Comparison of ENCODE assay signal across 1 cellular context in the genomic region with DNA sequence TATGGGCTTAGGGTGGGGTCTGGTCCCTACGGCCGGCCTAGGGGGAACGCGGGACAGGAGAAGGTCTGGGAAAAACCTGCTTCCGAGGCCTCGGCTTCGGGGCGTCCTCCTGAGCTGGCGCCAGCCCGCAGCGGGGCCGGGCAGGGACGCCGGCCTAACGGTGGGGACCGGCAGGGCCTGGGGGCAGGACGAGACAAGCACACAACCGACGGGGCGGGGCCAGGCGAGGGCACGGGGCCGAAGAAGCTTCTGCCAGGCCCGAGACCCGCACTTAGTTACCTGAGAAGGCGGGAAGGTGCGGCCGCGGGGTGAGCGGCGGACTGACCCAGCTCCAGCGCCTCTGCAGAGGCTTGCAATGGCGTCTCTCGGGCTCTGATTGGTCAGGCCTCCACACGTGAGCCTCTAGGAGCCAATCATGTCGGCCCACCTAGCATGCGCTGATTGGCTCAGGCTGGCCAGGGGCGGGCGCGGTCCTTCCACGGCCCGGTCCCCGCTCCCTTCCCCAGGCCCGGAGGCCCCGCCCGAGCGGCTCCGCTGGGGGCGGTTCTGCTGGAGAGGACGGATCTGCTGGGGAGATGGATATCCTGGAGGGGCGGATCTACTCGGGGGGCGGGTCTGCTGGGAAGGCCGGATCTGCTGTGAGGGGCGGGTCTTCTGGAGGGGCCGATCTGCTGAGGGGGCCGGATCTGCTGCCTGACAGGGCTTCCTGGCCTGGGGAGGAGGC.
A peak's percentile ranks its signal among the peaks of the same experiment; 100 is the strongest.
TF ChIP-seq lines count a peak whose summit lies in the region.

No MANE protein-coding gene starts in this region.

TF ChIP-seq in HepG2, 621 proteins besides CTCF, POLR2A, EP300 and RAD21 (continued from another document and continues in another):
- TF ChIP-seq ATAD3A (CRISPR knock-in tag; IDR thresholded peaks at IDR 0.05) (no peak), ZFP41 (CRISPR knock-in tag; IDR thresholded peaks at IDR 0.05; ENCODE audit: borderline replicate concordance) (no peak), MATR3 (CRISPR knock-in tag; IDR thresholded peaks at IDR 0.05) (no peak), POLR2G (IDR thresholded peaks at IDR 0.05; ENCODE audit: low read depth, low read length) (peak; percentile 92), ZNF430 (CRISPR knock-in tag; IDR thresholded peaks at IDR 0.05) (peak; percentile 89), ZMYM2 (CRISPR knock-in tag; IDR thresholded peaks at IDR 0.05) (no peak), TOE1 (CRISPR knock-in tag; IDR thresholded peaks at IDR 0.05) (no peak), ZNF563 (CRISPR knock-in tag; IDR thresholded peaks at IDR 0.05) (peak; percentile 30; the same call in 1 of the 2 replicates), ZNF446 (CRISPR knock-in tag; IDR thresholded peaks at IDR 0.05) (no peak), MXI1 (IDR thresholded peaks at IDR 0.05; ENCODE audit: borderline replicate concordance, low read depth, low read length) (peak; percentile 48; the same call in 1 of the 3 replicates), SMAD9 (CRISPR knock-in tag; IDR thresholded peaks at IDR 0.05) (no peak), SMYD3 (CRISPR knock-in tag; IDR thresholded peaks at IDR 0.05) (no peak; the same call in 1 of the 2 replicates), NR2F1 (CRISPR knock-in tag; IDR thresholded peaks at IDR 0.05) (no peak), ZNF432 (CRISPR knock-in tag; IDR thresholded peaks at IDR 0.05; ENCODE audit: borderline replicate concordance) (no peak), ZNF335 (CRISPR knock-in tag; IDR thresholded peaks at IDR 0.05) (no peak), BCL6 (CRISPR knock-in tag; IDR thresholded peaks at IDR 0.05) (peak; percentile 24; the same call in 1 of the 2 replicates), ZNF644 (CRISPR knock-in tag; IDR thresholded peaks at IDR 0.05; ENCODE audit: low read depth) (no peak), ZNF292 (CRISPR knock-in tag; IDR thresholded peaks at IDR 0.05; ENCODE audit: borderline replicate concordance, low read depth) (no peak), NFKB2 (CRISPR knock-in tag; IDR thresholded peaks at IDR 0.05; ENCODE audit: borderline replicate concordance) (0 out of 2 replicates have a peak, but pooled peaks have one; percentile 19), NPAS2 (CRISPR knock-in tag; IDR thresholded peaks at IDR 0.05; ENCODE audit: borderline replicate concordance) (no peak), PHF5A (CRISPR knock-in tag; IDR thresholded peaks at IDR 0.05; ENCODE audit: low read depth, unreplicated experiment) (no peak), ZNF724P (CRISPR knock-in tag; IDR thresholded peaks at IDR 0.05; ENCODE audit: borderline replicate concordance) (no peak), SMC3 (IDR thresholded peaks at IDR 0.05; ENCODE audit: low read length) (no peak), ZNF34 (CRISPR knock-in tag; IDR thresholded peaks at IDR 0.05; ENCODE audit: borderline replicate concordance) (no peak), ZNF496 (CRISPR knock-in tag; IDR thresholded peaks at IDR 0.05; ENCODE audit: insufficient replicate concordance) (no peak), EZH2 (conservative IDR thresholded peaks at IDR 0.05; ENCODE audit: low read depth, low read length) (no peak), ATF7 (IDR thresholded peaks at IDR 0.05) (no peak), ATF7 (CRISPR knock-in tag; IDR thresholded peaks at IDR 0.05) (no peak; the same call in 1 of the 2 replicates), ZNF570 (CRISPR knock-in tag; IDR thresholded peaks at IDR 0.05; ENCODE audit: borderline replicate concordance) (no peak), ZBTB1 (CRISPR knock-in tag; IDR thresholded peaks at IDR 0.05; ENCODE audit: borderline replicate concordance) (no peak)
- TF ChIP-seq, protein P1, sequence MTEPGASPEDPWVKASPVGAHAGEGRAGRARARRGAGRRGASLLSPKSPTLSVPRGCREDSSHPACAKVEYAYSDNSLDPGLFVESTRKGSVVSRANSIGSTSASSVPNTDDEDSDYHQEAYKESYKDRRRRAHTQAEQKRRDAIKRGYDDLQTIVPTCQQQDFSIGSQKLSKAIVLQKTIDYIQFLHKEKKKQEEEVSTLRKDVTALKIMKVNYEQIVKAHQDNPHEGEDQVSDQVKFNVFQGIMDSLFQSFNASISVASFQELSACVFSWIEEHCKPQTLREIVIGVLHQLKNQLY (CRISPR knock-in tag; IDR thresholded peaks at IDR 0.05) = no peak
- TF ChIP-seq, protein P2, sequence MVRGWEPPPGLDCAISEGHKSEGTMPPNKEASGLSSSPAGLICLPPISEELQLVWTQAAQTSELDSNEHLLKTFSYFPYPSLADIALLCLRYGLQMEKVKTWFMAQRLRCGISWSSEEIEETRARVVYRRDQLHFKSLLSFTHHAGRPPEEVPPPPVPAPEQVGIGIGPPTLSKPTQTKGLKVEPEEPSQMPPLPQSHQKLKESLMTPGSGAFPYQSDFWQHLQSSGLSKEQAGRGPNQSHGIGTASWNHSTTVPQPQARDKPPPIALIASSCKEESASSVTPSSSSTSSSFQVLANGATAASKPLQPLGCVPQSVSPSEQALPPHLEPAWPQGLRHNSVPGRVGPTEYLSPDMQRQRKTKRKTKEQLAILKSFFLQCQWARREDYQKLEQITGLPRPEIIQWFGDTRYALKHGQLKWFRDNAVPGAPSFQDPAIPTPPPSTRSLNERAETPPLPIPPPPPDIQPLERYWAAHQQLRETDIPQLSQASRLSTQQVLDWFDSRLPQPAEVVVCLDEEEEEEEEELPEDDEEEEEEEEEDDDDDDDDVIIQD (CRISPR knock-in tag; IDR thresholded peaks at IDR 0.05; ENCODE audit: low read depth) = no peak
- TF ChIP-seq, protein P3, sequence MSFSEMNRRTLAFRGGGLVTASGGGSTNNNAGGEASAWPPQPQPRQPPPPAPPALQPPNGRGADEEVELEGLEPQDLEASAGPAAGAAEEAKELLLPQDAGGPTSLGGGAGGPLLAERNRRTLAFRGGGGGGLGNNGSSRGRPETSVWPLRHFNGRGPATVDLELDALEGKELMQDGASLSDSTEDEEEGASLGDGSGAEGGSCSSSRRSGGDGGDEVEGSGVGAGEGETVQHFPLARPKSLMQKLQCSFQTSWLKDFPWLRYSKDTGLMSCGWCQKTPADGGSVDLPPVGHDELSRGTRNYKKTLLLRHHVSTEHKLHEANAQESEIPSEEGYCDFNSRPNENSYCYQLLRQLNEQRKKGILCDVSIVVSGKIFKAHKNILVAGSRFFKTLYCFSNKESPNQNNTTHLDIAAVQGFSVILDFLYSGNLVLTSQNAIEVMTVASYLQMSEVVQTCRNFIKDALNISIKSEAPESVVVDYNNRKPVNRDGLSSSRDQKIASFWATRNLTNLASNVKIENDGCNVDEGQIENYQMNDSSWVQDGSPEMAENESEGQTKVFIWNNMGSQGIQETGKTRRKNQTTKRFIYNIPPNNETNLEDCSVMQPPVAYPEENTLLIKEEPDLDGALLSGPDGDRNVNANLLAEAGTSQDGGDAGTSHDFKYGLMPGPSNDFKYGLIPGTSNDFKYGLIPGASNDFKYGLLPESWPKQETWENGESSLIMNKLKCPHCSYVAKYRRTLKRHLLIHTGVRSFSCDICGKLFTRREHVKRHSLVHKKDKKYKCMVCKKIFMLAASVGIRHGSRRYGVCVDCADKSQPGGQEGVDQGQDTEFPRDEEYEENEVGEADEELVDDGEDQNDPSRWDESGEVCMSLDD (CRISPR knock-in tag; IDR thresholded peaks at IDR 0.05; ENCODE audit: borderline replicate concordance) = no peak
- TF ChIP-seq, protein P4, sequence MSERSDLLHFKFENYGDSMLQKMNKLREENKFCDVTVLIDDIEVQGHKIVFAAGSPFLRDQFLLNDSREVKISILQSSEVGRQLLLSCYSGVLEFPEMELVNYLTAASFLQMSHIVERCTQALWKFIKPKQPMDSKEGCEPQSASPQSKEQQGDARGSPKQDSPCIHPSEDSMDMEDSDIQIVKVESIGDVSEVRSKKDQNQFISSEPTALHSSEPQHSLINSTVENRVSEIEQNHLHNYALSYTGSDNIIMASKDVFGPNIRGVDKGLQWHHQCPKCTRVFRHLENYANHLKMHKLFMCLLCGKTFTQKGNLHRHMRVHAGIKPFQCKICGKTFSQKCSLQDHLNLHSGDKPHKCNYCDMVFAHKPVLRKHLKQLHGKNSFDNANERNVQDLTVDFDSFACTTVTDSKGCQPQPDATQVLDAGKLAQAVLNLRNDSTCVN (CRISPR knock-in tag; IDR thresholded peaks at IDR 0.05; ENCODE audit: borderline replicate concordance) = no peak; the same call in 1 of the 2 replicates
- TF ChIP-seq, protein P5, sequence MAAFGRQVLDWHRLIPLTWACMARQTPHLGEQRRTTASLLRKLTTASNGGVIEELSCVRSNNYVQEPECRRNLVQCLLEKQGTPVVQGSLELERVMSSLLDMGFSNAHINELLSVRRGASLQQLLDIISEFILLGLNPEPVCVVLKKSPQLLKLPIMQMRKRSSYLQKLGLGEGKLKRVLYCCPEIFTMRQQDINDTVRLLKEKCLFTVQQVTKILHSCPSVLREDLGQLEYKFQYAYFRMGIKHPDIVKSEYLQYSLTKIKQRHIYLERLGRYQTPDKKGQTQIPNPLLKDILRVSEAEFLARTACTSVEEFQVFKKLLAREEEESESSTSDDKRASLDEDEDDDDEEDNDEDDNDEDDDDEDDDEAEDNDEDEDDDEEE (CRISPR knock-in tag; IDR thresholded peaks at IDR 0.05) = peak; percentile 0
- TF ChIP-seq, protein P6, sequence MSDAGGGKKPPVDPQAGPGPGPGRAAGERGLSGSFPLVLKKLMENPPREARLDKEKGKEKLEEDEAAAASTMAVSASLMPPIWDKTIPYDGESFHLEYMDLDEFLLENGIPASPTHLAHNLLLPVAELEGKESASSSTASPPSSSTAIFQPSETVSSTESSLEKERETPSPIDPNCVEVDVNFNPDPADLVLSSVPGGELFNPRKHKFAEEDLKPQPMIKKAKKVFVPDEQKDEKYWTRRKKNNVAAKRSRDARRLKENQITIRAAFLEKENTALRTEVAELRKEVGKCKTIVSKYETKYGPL (CRISPR knock-in tag; IDR thresholded peaks at IDR 0.05) = peak; percentile 73
- TF ChIP-seq, protein P7, sequence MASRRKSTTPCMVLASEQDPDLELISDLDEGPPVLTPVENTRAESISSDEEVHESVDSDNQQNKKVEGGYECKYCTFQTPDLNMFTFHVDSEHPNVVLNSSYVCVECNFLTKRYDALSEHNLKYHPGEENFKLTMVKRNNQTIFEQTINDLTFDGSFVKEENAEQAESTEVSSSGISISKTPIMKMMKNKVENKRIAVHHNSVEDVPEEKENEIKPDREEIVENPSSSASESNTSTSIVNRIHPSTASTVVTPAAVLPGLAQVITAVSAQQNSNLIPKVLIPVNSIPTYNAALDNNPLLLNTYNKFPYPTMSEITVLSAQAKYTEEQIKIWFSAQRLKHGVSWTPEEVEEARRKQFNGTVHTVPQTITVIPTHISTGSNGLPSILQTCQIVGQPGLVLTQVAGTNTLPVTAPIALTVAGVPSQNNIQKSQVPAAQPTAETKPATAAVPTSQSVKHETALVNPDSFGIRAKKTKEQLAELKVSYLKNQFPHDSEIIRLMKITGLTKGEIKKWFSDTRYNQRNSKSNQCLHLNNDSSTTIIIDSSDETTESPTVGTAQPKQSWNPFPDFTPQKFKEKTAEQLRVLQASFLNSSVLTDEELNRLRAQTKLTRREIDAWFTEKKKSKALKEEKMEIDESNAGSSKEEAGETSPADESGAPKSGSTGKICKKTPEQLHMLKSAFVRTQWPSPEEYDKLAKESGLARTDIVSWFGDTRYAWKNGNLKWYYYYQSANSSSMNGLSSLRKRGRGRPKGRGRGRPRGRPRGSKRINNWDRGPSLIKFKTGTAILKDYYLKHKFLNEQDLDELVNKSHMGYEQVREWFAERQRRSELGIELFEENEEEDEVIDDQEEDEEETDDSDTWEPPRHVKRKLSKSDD (CRISPR knock-in tag; IDR thresholded peaks at IDR 0.05; ENCODE audit: low read depth) = peak; percentile 56; the same call in 1 of the 2 replicates
- TF ChIP-seq, protein P8, sequence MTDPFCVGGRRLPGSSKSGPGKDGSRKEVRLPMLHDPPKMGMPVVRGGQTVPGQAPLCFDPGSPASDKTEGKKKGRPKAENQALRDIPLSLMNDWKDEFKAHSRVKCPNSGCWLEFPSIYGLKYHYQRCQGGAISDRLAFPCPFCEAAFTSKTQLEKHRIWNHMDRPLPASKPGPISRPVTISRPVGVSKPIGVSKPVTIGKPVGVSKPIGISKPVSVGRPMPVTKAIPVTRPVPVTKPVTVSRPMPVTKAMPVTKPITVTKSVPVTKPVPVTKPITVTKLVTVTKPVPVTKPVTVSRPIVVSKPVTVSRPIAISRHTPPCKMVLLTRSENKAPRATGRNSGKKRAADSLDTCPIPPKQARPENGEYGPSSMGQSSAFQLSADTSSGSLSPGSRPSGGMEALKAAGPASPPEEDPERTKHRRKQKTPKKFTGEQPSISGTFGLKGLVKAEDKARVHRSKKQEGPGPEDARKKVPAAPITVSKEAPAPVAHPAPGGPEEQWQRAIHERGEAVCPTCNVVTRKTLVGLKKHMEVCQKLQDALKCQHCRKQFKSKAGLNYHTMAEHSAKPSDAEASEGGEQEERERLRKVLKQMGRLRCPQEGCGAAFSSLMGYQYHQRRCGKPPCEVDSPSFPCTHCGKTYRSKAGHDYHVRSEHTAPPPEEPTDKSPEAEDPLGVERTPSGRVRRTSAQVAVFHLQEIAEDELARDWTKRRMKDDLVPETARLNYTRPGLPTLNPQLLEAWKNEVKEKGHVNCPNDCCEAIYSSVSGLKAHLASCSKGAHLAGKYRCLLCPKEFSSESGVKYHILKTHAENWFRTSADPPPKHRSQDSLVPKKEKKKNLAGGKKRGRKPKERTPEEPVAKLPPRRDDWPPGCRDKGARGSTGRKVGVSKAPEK (CRISPR knock-in tag; IDR thresholded peaks at IDR 0.05; ENCODE audit: borderline replicate concordance) = no peak
- TF ChIP-seq, protein P9, sequence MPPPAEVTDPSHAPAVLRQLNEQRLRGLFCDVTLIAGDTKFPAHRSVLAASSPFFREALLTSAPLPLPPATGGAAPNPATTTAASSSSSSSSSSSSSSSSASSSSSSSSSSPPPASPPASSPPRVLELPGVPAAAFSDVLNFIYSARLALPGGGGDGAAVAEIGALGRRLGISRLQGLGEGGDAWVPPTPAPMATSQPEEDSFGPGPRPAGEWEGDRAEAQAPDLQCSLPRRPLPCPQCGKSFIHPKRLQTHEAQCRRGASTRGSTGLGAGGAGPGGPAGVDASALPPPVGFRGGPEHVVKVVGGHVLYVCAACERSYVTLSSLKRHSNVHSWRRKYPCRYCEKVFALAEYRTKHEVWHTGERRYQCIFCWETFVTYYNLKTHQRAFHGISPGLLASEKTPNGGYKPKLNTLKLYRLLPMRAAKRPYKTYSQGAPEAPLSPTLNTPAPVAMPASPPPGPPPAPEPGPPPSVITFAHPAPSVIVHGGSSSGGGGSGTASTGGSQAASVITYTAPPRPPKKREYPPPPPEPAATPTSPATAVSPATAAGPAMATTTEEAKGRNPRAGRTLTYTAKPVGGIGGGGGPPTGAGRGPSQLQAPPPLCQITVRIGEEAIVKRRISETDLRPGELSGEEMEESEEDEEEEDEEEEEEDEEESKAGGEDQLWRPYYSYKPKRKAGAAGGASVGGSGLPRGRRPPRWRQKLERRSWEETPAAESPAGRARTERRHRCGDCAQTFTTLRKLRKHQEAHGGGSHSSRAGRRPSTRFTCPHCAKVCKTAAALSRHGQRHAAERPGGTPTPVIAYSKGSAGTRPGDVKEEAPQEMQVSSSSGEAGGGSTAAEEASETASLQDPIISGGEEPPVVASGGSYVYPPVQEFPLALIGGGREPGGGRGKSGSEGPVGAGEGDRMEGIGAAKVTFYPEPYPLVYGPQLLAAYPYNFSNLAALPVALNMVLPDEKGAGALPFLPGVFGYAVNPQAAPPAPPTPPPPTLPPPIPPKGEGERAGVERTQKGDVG (CRISPR knock-in tag; IDR thresholded peaks at IDR 0.05; ENCODE audit: borderline replicate concordance) = no peak
- TF ChIP-seq, protein P10, sequence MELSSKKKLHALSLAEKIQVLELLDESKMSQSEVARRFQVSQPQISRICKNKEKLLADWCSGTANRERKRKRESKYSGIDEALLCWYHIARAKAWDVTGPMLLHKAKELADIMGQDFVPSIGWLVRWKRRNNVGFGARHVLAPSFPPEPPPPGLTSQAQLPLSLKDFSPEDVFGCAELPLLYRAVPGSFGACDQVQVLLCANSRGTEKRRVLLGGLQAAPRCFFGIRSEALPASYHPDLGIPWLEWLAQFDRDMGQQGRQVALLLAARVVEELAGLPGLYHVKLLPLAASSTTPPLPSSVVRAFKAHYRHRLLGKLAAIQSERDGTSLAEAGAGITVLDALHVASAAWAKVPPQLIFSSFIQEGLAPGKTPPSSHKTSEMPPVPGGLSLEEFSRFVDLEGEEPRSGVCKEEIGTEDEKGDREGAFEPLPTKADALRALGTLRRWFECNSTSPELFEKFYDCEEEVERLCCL (CRISPR knock-in tag; IDR thresholded peaks at IDR 0.05; ENCODE audit: borderline replicate concordance) = no peak
